In genomic region chr2:205324355-205324754, GRCh38 we compare ENCODE assay signal across 18 cellular contexts.
DNase-seq lines count a peak whose midpoint lies in the region; ATAC-seq lines count a peak whose summit lies in the region.
"Had no signal": no experiment of that assay in that cellular context is flagged by ENCODE, and none has a peak within 500 bp of the region (broad histone marks: within the 10 kb centered on the region; RNA-seq: fewer than 3 reads in every experiment).

No MANE protein-coding gene starts in this region.

- DNase-seq in central memory CD4-positive, alpha-beta T cell = no peak
- DNase-seq in effector CD8-positive, alpha-beta T cell (lab: John Stamatoyannopoulos, UW) = no peak
- DNase-seq in mucosa of gallbladder (ENCODE audit: low spot score) = no peak
- no peak for DNase-seq in kidney glomerular epithelial cell (lab: John Stamatoyannopoulos, UW)
- DNase-seq: activated CD4-positive, CD25-positive, alpha-beta regulatory T cell; activated CD8-positive, alpha-beta T cell treated with anti-CD3 and anti-CD28 coated beads, Interleukin-2, amount 10 ng/mL, durations not matched to agents 7 days and 5 days; activated T-cell treated with anti-CD3 and anti-CD28 coated beads, Interleukin-2, amount 50 U/mL, for 24 hours; heart right ventricle; MM.1S; mucosa of descending colon; NCI-H146; stimulated activated CD4-positive, alpha-beta T cell treated with anti-CD3 and anti-CD28 coated beads, Interleukin-2, amount 100 ng/mL, for 24 hours; stimulated activated naive CD8-positive, alpha-beta T cell treated with anti-CD3 and anti-CD28 coated beads, Interleukin-15, Interleukin-2, amounts not matched to agents 100 U/mL and 50 U/mL, for 24 hours had no signal

- ATAC-seq in GM18502 (IDR thresholded peaks at IDR 0.05; ENCODE audit: poor library complexity, unreplicated experiment) = peak; percentile 60
- peak; percentile 52 for ATAC-seq in GM19467 (IDR thresholded peaks at IDR 0.05; ENCODE audit: unreplicated experiment)
- ATAC-seq in HG02943 (IDR thresholded peaks at IDR 0.05; ENCODE audit: low read depth, unreplicated experiment) = peak; percentile 64
- peak; percentile 65 for ATAC-seq in HG03457 (IDR thresholded peaks at IDR 0.05; ENCODE audit: unreplicated experiment)
- ATAC-seq: activated CD8-positive, alpha-beta T cell treated with anti-CD3 and anti-CD28 coated beads, Interleukin-2, amount 10 ng/mL, durations not matched to agents 7 days and 5 days; heart right ventricle; mucosa of descending colon; SK-N-SH treated with all-trans-retinoic acid at 6 μM for 48 hours; stimulated activated naive CD8-positive, alpha-beta T cell treated with anti-CD3 and anti-CD28 coated beads, Interleukin-15, Interleukin-2, amounts not matched to agents 100 U/mL and 50 U/mL, for 24 hours had no signal
